ENCODE assay signal across 19 cellular contexts in the genomic region with DNA sequence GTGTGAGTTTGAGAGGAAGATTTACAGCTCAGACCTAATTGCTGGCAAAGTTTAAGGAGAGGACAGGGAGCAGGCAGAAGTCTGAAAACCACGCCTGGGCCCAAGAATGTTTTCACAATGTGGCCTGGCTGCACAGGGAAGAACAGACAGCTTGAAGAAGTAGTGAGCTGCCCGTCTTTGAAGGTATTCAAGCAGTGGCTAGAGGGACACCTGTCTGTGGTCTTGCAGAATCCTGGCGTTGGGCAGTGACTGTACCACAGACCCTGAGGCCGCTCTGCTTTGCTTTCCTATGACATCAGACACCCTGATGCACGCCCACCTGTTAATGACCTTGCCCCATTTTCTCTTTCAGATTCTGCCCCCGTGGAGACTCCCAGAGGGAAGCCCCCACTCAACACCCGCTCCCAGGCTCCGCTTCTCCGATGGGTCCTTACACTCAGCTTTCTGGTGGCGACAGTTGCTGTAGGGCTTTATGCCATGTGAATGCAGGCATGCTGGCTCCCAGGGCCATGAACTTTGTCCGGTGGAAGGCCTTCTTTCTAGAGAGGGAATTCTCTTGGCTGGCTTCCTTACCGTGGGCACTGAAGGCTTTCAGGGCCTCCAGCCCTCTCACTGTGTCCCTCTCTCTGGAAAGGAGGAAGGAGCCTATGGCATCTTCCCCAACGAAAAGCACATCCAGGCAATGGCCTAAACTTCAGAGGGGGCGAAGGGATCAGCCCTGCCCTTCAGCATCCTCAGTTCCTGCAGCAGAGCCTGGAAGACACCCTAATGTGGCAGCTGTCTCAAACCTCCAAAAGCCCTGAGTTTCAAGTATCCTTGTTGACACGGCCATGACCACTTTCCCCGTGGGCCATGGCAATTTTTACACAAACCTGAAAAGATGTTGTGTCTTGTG. TPM values are rescaled to one million over a fixed set of nuclear protein-coding genes. Genes with fewer than 3 reads are reported as not detected.
DNase-seq lines count a peak whose midpoint lies in the region; ATAC-seq, FAIRE-seq and TF ChIP-seq lines count a peak whose summit lies in the region.
"Had no signal": no experiment of that assay in that cellular context is flagged by ENCODE, and none has a peak within 500 bp of the region (broad histone marks: within the 10 kb centered on the region; RNA-seq: fewer than 3 reads in every experiment).

No MANE protein-coding gene starts in this region.

- H3K27ac ChIP-seq in Panc1 (ENCODE audit: low read length) (peak overlapping the region; percentile 2; the same call in 1 of the 2 replicates), liver (ENCODE audit: low read depth in 1 of 2, low read length in 2 of 2) (peak overlapping the region; percentile 0 to 36), small intestine (ENCODE audit: low read depth in 1 of 2, low read length in 1 of 2) (peak overlapping the region in 1 of 2 donors; percentile 5)
- H3K27ac ChIP-seq: psoas muscle had no signal

- no peak for TF ChIP-seq RAD21 in liver (IDR thresholded peaks at IDR 0.05)

- in situ Hi-C loops in Panc1 (cut with HindIII; ENCODE audit: low pct_unique_long_range_greater_than_20kb, low sequenced_read_pairs), result no loop called here

- H3K9me3 ChIP-seq in Caco-2, result no peaks in the 10 kb centered on the region
- no peaks in the 10 kb centered on the region for H3K9me3 ChIP-seq in Panc1 (ENCODE audit: control insufficient read depth, insufficient read depth, low read depth, low read length)
- no peaks in the 10 kb centered on the region for H3K9me3 ChIP-seq in liver (ENCODE audit: control insufficient read depth in 4 of 4, low read length in 3 of 4)
- H3K9me3 ChIP-seq in small intestine (ENCODE audit: control insufficient read depth, low read depth), result no peaks in the 10 kb centered on the region
- H3K9me3 ChIP-seq: psoas muscle had no signal

- no peak overlapping the region for H3K4me3 Mint-ChIP-seq in Caco-2 (ENCODE audit: unreplicated experiment)
- no peak overlapping the region for H3K4me3 Mint-ChIP-seq in activated T-helper 17 cell treated with anti-CD3 and anti-CD28 coated beads, Interleukin-2, amount 50 U/mL, for 72 hours
- H3K4me3 Mint-ChIP-seq: activated naive CD8-positive, alpha-beta T cell treated with anti-CD3 and anti-CD28 coated beads for 36 hours; GM23338 had no signal

- 61% methylated on average over 16 of the region's 16 CpGs for WGBS in liver
- WGBS in small intestine, 3 donors, result 47 to 73% (median 56%) methylated on average over 16 of the region's 16 CpGs

- peaks cover 53% of the 10 kb centered on the region for H3K36me3 Mint-ChIP-seq in Caco-2 (ENCODE audit: insufficient read depth, unreplicated experiment)
- H3K36me3 Mint-ChIP-seq in activated T-helper 17 cell treated with anti-CD3 and anti-CD28 coated beads, Interleukin-2, amount 50 U/mL, for 72 hours (ENCODE audit: low read depth), result no peaks in the 10 kb centered on the region
- H3K36me3 Mint-ChIP-seq: activated naive CD8-positive, alpha-beta T cell treated with anti-CD3 and anti-CD28 coated beads for 36 hours; naive B cell had no signal

- DNase-seq in Caco-2, result no peak
- DNase-seq in Panc1 (ENCODE audit: low read depth, low spot score), result no peak
- DNase-seq in small intestine, result peak; percentile 69
- no peak for DNase-seq in effector CD4-positive, alpha-beta T cell
- no peak for DNase-seq in globus pallidus (ENCODE audit: low spot score)
- DNase-seq: activated naive CD8-positive, alpha-beta T cell treated with anti-CD3 and anti-CD28 coated beads for 36 hours; naive B cell; NCI-H1105 treated with DMSO at 0.1 percent for 48 hours; NCI-H2107; NCI-H526; psoas muscle; stimulated activated CD4-positive, alpha-beta T cell treated with anti-CD3 and anti-CD28 coated beads, Interleukin-4, amount 100 ng/mL, for 24 hours; T-helper 2 cell had no signal

- H3K9ac ChIP-seq in liver (ENCODE audit: low read depth in 1 of 2, low read length in 2 of 2), result no peak overlapping the region

- H3K36me3 ChIP-seq in Caco-2 (ENCODE audit: control insufficient read depth, insufficient read depth, low read length) (no peaks in the 10 kb centered on the region; the same call in 1 of the 2 replicates), Panc1 (ENCODE audit: control insufficient read depth, insufficient read depth, low read length) (no peaks in the 10 kb centered on the region; the same call in 1 of the 2 replicates), liver (ENCODE audit: control insufficient read depth in 4 of 4, insufficient read depth in 3 of 4, low read depth in 1 of 4, low read length in 3 of 4) (peaks cover 9 to 16% (median 13%) of the 10 kb centered on the region in 4 donors), small intestine (ENCODE audit: control insufficient read depth in 2 of 2, insufficient read depth in 2 of 2, low read length in 2 of 2) (peaks cover 4 to 13% of the 10 kb centered on the region in 2 donors)

- TSS peak; percentile 53 for BruUV-seq in Caco-2 (replicated peaks; lab: Mats Ljungman, UMichigan)
- no TSS peak for BruUV-seq in Panc1 (replicated peaks; lab: Mats Ljungman, UMichigan)

- H3K27me3 ChIP-seq in Caco-2 (replicated peaks; ENCODE audit: control insufficient read depth, insufficient read depth, low read length) (no peaks in the 10 kb centered on the region), Panc1 (ENCODE audit: control insufficient read depth, insufficient read depth, low read length) (no peaks in the 10 kb centered on the region), liver (ENCODE audit: control insufficient read depth in 4 of 4, insufficient read depth in 4 of 4, low read length in 3 of 4) (no peaks in the 10 kb centered on the region), small intestine (ENCODE audit: control insufficient read depth in 2 of 2, insufficient read depth in 2 of 2, low read length in 2 of 2) (no peaks in the 10 kb centered on the region)

- peak overlapping the region; percentile 40 for H3K27ac Mint-ChIP-seq in Caco-2 (ENCODE audit: unreplicated experiment)
- no peak overlapping the region for H3K27ac Mint-ChIP-seq in activated T-helper 17 cell treated with anti-CD3 and anti-CD28 coated beads, Interleukin-2, amount 50 U/mL, for 72 hours
- H3K27ac Mint-ChIP-seq: activated naive CD8-positive, alpha-beta T cell treated with anti-CD3 and anti-CD28 coated beads for 36 hours; GM23338 had no signal

- H3K4me1 ChIP-seq in Caco-2, result no peaks in the 10 kb centered on the region
- peaks cover 29% of the 10 kb centered on the region for H3K4me1 ChIP-seq in Panc1 (ENCODE audit: control insufficient read depth, insufficient read depth, low read length)
- peaks cover 13 to 44% (median 23%) of the 10 kb centered on the region in 4 donors for H3K4me1 ChIP-seq in liver (ENCODE audit: control insufficient read depth in 4 of 4, insufficient read depth in 4 of 4, low read length in 3 of 4)
- H3K4me1 ChIP-seq in small intestine (ENCODE audit: control insufficient read depth in 2 of 2, insufficient read depth in 1 of 2, low read depth in 1 of 2, low read length in 1 of 2), result peaks cover 0 to 4% of the 10 kb centered on the region in 2 donors
- H3K4me1 ChIP-seq: psoas muscle had no signal

- intact Hi-C loops in Caco-2 (cut with micrococcal nuclease; ENCODE audit: unreplicated experiment) (no loop called here), Panc1 (cut with micrococcal nuclease; ENCODE audit: unreplicated experiment) (no loop called here)

- FAIRE-seq in small intestine (lab: Jason Lieb, UNC), result no peak
- FAIRE-seq: islet of Langerhans had no signal

- no peak for TF ChIP-seq CTCF in Caco-2 (IDR thresholded peaks at IDR 0.05; ENCODE audit: insufficient read depth in 1 of 2, low read depth in 1 of 2, low read length in 1 of 2, severe bottlenecking in 1 of 2, unreplicated experiment in 1 of 2)
- TF ChIP-seq CTCF in Panc1 (IDR thresholded peaks at IDR 0.05), result no peak
- TF ChIP-seq CTCF in liver (IDR thresholded peaks at IDR 0.05; ENCODE audit: low read depth, low read length, missing input control), result no peak

- POLR2A ChIA-PET in Caco-2 (lab: Charles Lee), result no interaction called here
- POLR2A ChIA-PET in Panc1 (lab: Charles Lee), result interaction anchor here (0.7 kb wide), 1 partner anchor 323 kb away, joined by 8 read pairs; no protein-coding TSS in a partner anchor

- H3K4me3 ChIP-seq in Caco-2 (ENCODE audit: low read depth, low read length) (no peak overlapping the region), Panc1 (ENCODE audit: low read depth in 2 of 2, low read length in 2 of 2) (no peak overlapping the region), liver (ENCODE audit: low read depth in 1 of 3, low read length in 3 of 3) (no peak overlapping the region), small intestine (ENCODE audit: low read depth in 1 of 2, low read length in 2 of 2) (no peak overlapping the region)
- H3K4me3 ChIP-seq: GM23338, psoas muscle, smooth muscle cell had no signal

- H3K9me3 Mint-ChIP-seq in Caco-2 (ENCODE audit: unreplicated experiment), result no peaks in the 10 kb centered on the region
- no peaks in the 10 kb centered on the region for H3K9me3 Mint-ChIP-seq in activated T-helper 17 cell treated with anti-CD3 and anti-CD28 coated beads, Interleukin-2, amount 50 U/mL, for 72 hours
- H3K9me3 Mint-ChIP-seq: activated naive CD8-positive, alpha-beta T cell treated with anti-CD3 and anti-CD28 coated beads for 36 hours; GM23338; naive B cell had no signal

- H3K4me1 Mint-ChIP-seq in Caco-2 (ENCODE audit: low read depth, unreplicated experiment), result peaks cover 11% of the 10 kb centered on the region
- H3K4me1 Mint-ChIP-seq in activated T-helper 17 cell treated with anti-CD3 and anti-CD28 coated beads, Interleukin-2, amount 50 U/mL, for 72 hours, result no peaks in the 10 kb centered on the region
- H3K4me1 Mint-ChIP-seq: activated naive CD8-positive, alpha-beta T cell treated with anti-CD3 and anti-CD28 coated beads for 36 hours had no signal

- no peaks in the 10 kb centered on the region for H3K27me3 Mint-ChIP-seq in Caco-2 (ENCODE audit: insufficient read depth, unreplicated experiment)
- H3K27me3 Mint-ChIP-seq in activated T-helper 17 cell treated with anti-CD3 and anti-CD28 coated beads, Interleukin-2, amount 50 U/mL, for 72 hours, result peaks cover 4% of the 10 kb centered on the region
- H3K27me3 Mint-ChIP-seq: naive B cell had no signal

- CTCF ChIA-PET in Caco-2 (lab: Charles Lee) (no interaction called here), Panc1 (lab: Charles Lee) (no interaction called here)

- ATAC-seq in Panc1, result no peak
- ATAC-seq in HG03378 (IDR thresholded peaks at IDR 0.05; ENCODE audit: unreplicated experiment), result no peak
- ATAC-seq in activated T-helper 17 cell treated with anti-CD3 and anti-CD28 coated beads, Interleukin-2, amount 50 U/mL, for 72 hours (replicated peaks), result no peak
- ATAC-seq: GM23338, psoas muscle had no signal

RNA-seq across cellular contexts. Expression of a gene that starts 6.6 kb away (rescaled TPM):
- total RNA-seq in Caco-2 (2022), result 99.6 and 107 TPM in 2 replicates
- total RNA-seq in Panc1 (2021; ENCODE audit: unreplicated experiment), result 122 TPM
- polyA plus RNA-seq in Panc1 (2012; ENCODE audit: insufficient read length), result 119 TPM
- 100 to 1,000 TPM in 1 of 2 donors, 1 to 10 TPM in 1; 7.7 to 104 TPM for total RNA-seq in liver
- 1 to 10 TPM; 6.7 to 9.9 TPM for polyA plus RNA-seq in liver
- polyA plus RNA-seq in small intestine, result 10 to 100 TPM in 1 of 3 donors, 1 to 10 TPM in 2; 5.6 to 31.8 (median 6.5) TPM
- 100 to 1,000 TPM; 124 to 273 TPM for total RNA-seq in activated T-helper 17 cell treated with anti-CD3 and anti-CD28 coated beads, Interleukin-2, amount 50 U/mL, for 72 hours

RNA-seq across cellular contexts. Expression of a gene that starts 12.5 kb away (rescaled TPM):
- total RNA-seq in Caco-2 (2022) (68.3 and 93.0 TPM in 2 replicates), Panc1 (2021; ENCODE audit: unreplicated experiment) (105 TPM), liver (100 to 1,000 TPM in 1 of 2 donors, 10 to 100 TPM in 1; 47.1 to 108 TPM)
- polyA plus RNA-seq in Panc1 (2012; ENCODE audit: insufficient read length), result 198 TPM
- polyA plus RNA-seq in liver (10 to 100 TPM; 18.7 to 72.3 TPM), small intestine (100 to 1,000 TPM in 1 of 3 donors, 10 to 100 TPM in 2; 22.3 to 119 (median 91.0) TPM)
- total RNA-seq in activated T-helper 17 cell treated with anti-CD3 and anti-CD28 coated beads, Interleukin-2, amount 50 U/mL, for 72 hours, result 1 to 10 TPM; 3.5 to 7.3 TPM
